ENCODE assay signal across 24 cellular contexts in genomic region chr13:96218475-96218874, GRCh38.
"Had no signal": no experiment of that assay in that cellular context is flagged by ENCODE, and none has a peak within 500 bp of the region (broad histone marks: within the 10 kb centered on the region; RNA-seq: fewer than 3 reads in every experiment).

No MANE protein-coding gene starts in this region.

- H3K36me3 ChIP-seq: uterus had no signal

- H3K36me3 Mint-ChIP-seq: activated naive CD4-positive, alpha-beta T cell treated with anti-CD3 and anti-CD28 coated beads, Interleukin-2, amount 10 ng/mL, durations not matched to agents 7 days and 5 days; mesothelial cell of epicardium; naive thymus-derived CD8-positive, alpha-beta T cell; stimulated activated naive B cell treated with anti-CD40 and anti-IgM and Interleukin-4, amounts not matched to agents 10 μg/mL and 1 μg/mL and 100 μg/mL, for 72 hours; T-cell had no signal

- H3K4me3 Mint-ChIP-seq: activated CD4-positive, alpha-beta memory T cell treated with anti-CD3 and anti-CD28 coated beads, Interleukin-2, amount 10 ng/mL, durations not matched to agents 7 days and 5 days; activated CD4-positive, alpha-beta T cell treated with anti-CD3 and anti-CD28 coated beads, Interleukin-2, amount 10 ng/mL, durations not matched to agents 24 days and 14 days; activated naive CD4-positive, alpha-beta T cell treated with anti-CD3 and anti-CD28 coated beads, Interleukin-2, amount 10 ng/mL, durations not matched to agents 7 days and 5 days; mesothelial cell of epicardium; naive thymus-derived CD8-positive, alpha-beta T cell; stimulated activated naive B cell treated with anti-CD40 and anti-IgM and Interleukin-4, amounts not matched to agents 10 μg/mL and 1 μg/mL and 100 μg/mL, for 72 hours; T-cell; T-helper 2 cell treated with Interferon-gamma antibody and Interleukin-4, amounts not matched to agents 5 μg/mL and 100 μg/mL, for 36 hours had no signal

- H3K4me1 ChIP-seq: body of pancreas, testis, uterus had no signal

- H3K27me3 ChIP-seq: body of pancreas, testis, uterus had no signal

- FAIRE-seq: islet of Langerhans had no signal

- H3K4me3 ChIP-seq: body of pancreas, smooth muscle cell, testis, uterus had no signal

- H3K9me3 Mint-ChIP-seq: activated CD4-positive, alpha-beta T cell treated with anti-CD3 and anti-CD28 coated beads, Interleukin-2, amount 10 ng/mL, durations not matched to agents 24 days and 14 days; mesothelial cell of epicardium had no signal

- H3K27ac Mint-ChIP-seq: activated CD4-positive, alpha-beta memory T cell treated with anti-CD3 and anti-CD28 coated beads, Interleukin-2, amount 10 ng/mL, durations not matched to agents 7 days and 5 days; activated CD4-positive, alpha-beta T cell treated with anti-CD3 and anti-CD28 coated beads, Interleukin-2, amount 10 ng/mL, durations not matched to agents 24 days and 14 days; activated naive CD4-positive, alpha-beta T cell treated with anti-CD3 and anti-CD28 coated beads, Interleukin-2, amount 10 ng/mL, durations not matched to agents 7 days and 5 days; mesothelial cell of epicardium; naive thymus-derived CD8-positive, alpha-beta T cell; stimulated activated naive B cell treated with anti-CD40 and anti-IgM and Interleukin-4, amounts not matched to agents 10 μg/mL and 1 μg/mL and 100 μg/mL, for 72 hours; T-cell; T-helper 2 cell treated with Interferon-gamma antibody and Interleukin-4, amounts not matched to agents 5 μg/mL and 100 μg/mL, for 36 hours had no signal

- H3K27me3 Mint-ChIP-seq: activated CD4-positive, alpha-beta memory T cell treated with anti-CD3 and anti-CD28 coated beads, Interleukin-2, amount 10 ng/mL, durations not matched to agents 7 days and 5 days; activated CD4-positive, alpha-beta T cell treated with anti-CD3 and anti-CD28 coated beads, Interleukin-2, amount 10 ng/mL, durations not matched to agents 24 days and 14 days; activated naive CD4-positive, alpha-beta T cell treated with anti-CD3 and anti-CD28 coated beads, Interleukin-2, amount 10 ng/mL, durations not matched to agents 7 days and 5 days; naive thymus-derived CD8-positive, alpha-beta T cell; stimulated activated naive B cell treated with anti-CD40 and anti-IgM and Interleukin-4, amounts not matched to agents 10 μg/mL and 1 μg/mL and 100 μg/mL, for 72 hours; T-cell had no signal

- ATAC-seq: activated CD4-positive, CD25-positive, alpha-beta regulatory T cell treated with anti-CD3 and anti-CD28 coated beads, Interleukin-2, amount 50 U/mL, for 24 hours; body of pancreas; naive thymus-derived CD8-positive, alpha-beta T cell; sciatic nerve; T-cell had no signal

- H3K4me1 Mint-ChIP-seq: activated CD4-positive, alpha-beta memory T cell treated with anti-CD3 and anti-CD28 coated beads, Interleukin-2, amount 10 ng/mL, durations not matched to agents 7 days and 5 days; activated CD4-positive, alpha-beta T cell treated with anti-CD3 and anti-CD28 coated beads, Interleukin-2, amount 10 ng/mL, durations not matched to agents 24 days and 14 days; activated naive CD4-positive, alpha-beta T cell treated with anti-CD3 and anti-CD28 coated beads, Interleukin-2, amount 10 ng/mL, durations not matched to agents 7 days and 5 days; mesothelial cell of epicardium; naive thymus-derived CD8-positive, alpha-beta T cell; stimulated activated naive B cell treated with anti-CD40 and anti-IgM and Interleukin-4, amounts not matched to agents 10 μg/mL and 1 μg/mL and 100 μg/mL, for 72 hours; T-cell had no signal

- H3K4me2 ChIP-seq: smooth muscle cell had no signal

- DNase-seq: activated CD4-positive, alpha-beta memory T cell treated with anti-CD3 and anti-CD28 coated beads, Interleukin-2, amount 10 ng/mL, durations not matched to agents 7 days and 5 days; activated CD4-positive, alpha-beta T cell treated with anti-CD3 and anti-CD28 coated beads, Interleukin-2, amount 10 ng/mL, durations not matched to agents 24 days and 14 days; activated effector memory CD4-positive, alpha-beta T cell treated with anti-CD3 and anti-CD28 coated beads, Interleukin-2, amount 50 U/mL, for 16 hours; activated naive CD4-positive, alpha-beta T cell treated with anti-CD3 and anti-CD28 coated beads, Interleukin-2, amount 10 ng/mL, durations not matched to agents 7 days and 5 days; body of pancreas; central memory CD4-positive, alpha-beta T cell; dermis blood vessel endothelial cell; effector CD8-positive, alpha-beta T cell; foreskin melanocyte; glutamatergic neuron; naive thymus-derived CD8-positive, alpha-beta T cell; stimulated activated CD4-positive, alpha-beta T cell treated with anti-CD3 and anti-CD28 coated beads, Interleukin-15, amount 100 ng/mL, for 24 hours; stimulated activated naive B cell treated with anti-CD40 and anti-IgM and Interleukin-4, amounts not matched to agents 10 μg/mL and 1 μg/mL and 100 μg/mL, for 72 hours; T-cell; testis; trophoblast cell; uterus had no signal

- H3K9me3 ChIP-seq: body of pancreas, testis, uterus had no signal

- H3K27ac ChIP-seq: body of pancreas, testis, uterus, VCaP had no signal
